ENCODE assay signal across 1 cellular context in the genomic region with DNA sequence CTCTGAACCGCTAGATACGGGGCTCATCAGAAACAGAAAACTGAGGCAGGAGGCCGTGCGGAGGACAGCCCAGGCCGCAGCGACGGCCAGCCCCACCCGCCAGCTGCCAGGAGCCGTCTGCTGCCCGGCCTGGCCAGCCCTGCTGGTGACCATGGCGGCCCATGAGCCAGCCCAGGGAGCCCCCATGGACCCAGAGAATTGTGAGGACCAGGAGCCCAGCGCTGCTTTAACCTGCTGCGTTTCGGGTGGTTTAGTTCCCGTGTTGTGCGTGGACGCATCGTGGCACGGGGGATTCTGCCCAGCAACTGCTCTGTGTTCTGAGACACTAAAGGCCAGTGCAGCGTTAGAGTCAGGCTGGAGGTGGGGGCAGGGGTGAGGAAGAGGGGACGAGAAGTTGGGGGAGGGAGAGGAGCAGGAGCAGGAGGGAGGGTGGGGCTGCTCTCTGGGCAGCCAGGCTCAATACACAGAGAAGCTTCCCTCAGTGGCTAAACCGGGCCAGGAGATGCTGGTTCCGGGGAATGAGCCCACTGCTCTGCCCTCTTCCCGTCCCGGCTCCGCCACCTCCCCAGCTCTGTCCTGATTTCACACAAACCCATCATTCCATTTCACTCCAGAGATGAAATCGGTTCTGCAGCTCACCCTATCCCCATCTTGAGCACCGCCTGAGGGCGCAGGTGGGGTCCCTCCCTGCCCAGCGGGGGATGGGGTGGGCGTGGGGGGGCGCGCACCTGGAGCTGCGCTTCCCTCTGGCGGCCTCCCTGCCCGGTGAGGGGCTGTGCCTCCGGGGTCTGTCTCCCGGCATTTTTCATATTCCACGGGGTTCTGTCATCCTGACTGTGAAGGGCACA.
TF ChIP-seq lines count a peak whose summit lies in the region.

No MANE protein-coding gene starts in this region.

TF ChIP-seq in SK-N-SH treated with all-trans-retinoic acid at 6 μM for 48 hours, 23 proteins besides CTCF, POLR2A, EP300 and RAD21:
- TF ChIP-seq, protein P1, sequence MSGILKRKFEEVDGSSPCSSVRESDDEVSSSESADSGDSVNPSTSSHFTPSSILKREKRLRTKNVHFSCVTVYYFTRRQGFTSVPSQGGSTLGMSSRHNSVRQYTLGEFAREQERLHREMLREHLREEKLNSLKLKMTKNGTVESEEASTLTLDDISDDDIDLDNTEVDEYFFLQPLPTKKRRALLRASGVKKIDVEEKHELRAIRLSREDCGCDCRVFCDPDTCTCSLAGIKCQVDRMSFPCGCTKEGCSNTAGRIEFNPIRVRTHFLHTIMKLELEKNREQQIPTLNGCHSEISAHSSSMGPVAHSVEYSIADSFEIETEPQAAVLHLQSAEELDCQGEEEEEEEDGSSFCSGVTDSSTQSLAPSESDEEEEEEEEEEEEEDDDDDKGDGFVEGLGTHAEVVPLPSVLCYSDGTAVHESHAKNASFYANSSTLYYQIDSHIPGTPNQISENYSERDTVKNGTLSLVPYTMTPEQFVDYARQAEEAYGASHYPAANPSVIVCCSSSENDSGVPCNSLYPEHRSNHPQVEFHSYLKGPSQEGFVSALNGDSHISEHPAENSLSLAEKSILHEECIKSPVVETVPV (CRISPR knock-in tag; IDR thresholded peaks at IDR 0.05) = no peak
- TF ChIP-seq ESRRG (CRISPR knock-in tag; IDR thresholded peaks at IDR 0.05) (no peak), ZFP3 (CRISPR knock-in tag; IDR thresholded peaks at IDR 0.05) (no peak), ZNF565 (CRISPR knock-in tag; conservative IDR thresholded peaks at IDR 0.05; ENCODE audit: low read depth) (no peak), ZFP30 (CRISPR knock-in tag; IDR thresholded peaks at IDR 0.05) (no peak), ARNTL (CRISPR knock-in tag; IDR thresholded peaks at IDR 0.05; ENCODE audit: borderline replicate concordance, low read depth) (no peak), TOX (CRISPR knock-in tag; IDR thresholded peaks at IDR 0.05; ENCODE audit: borderline replicate concordance) (no peak), CSDC2 (CRISPR knock-in tag; IDR thresholded peaks at IDR 0.05) (no peak), GLIS3 (CRISPR knock-in tag; IDR thresholded peaks at IDR 0.05) (no peak), BACH2 (CRISPR knock-in tag; IDR thresholded peaks at IDR 0.05; ENCODE audit: borderline replicate concordance) (no peak), TCF4 (CRISPR knock-in tag; IDR thresholded peaks at IDR 0.05; ENCODE audit: borderline replicate concordance) (no peak), PPARA (CRISPR knock-in tag; IDR thresholded peaks at IDR 0.05; ENCODE audit: borderline replicate concordance) (no peak), OSR1 (CRISPR knock-in tag; IDR thresholded peaks at IDR 0.05) (no peak), ZC3H10 (CRISPR knock-in tag; IDR thresholded peaks at IDR 0.05) (no peak)
- TF ChIP-seq, protein P2, sequence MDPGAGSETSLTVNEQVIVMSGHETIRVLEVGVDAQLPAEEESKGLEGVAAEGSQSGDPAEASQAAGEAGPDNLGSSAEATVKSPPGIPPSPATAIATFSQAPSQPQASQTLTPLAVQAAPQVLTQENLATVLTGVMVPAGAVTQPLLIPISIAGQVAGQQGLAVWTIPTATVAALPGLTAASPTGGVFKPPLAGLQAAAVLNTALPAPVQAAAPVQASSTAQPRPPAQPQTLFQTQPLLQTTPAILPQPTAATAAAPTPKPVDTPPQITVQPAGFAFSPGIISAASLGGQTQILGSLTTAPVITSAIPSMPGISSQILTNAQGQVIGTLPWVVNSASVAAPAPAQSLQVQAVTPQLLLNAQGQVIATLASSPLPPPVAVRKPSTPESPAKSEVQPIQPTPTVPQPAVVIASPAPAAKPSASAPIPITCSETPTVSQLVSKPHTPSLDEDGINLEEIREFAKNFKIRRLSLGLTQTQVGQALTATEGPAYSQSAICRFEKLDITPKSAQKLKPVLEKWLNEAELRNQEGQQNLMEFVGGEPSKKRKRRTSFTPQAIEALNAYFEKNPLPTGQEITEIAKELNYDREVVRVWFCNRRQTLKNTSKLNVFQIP (CRISPR knock-in tag; IDR thresholded peaks at IDR 0.05; ENCODE audit: borderline replicate concordance, low read depth) = no peak
- TF ChIP-seq, protein P3, sequence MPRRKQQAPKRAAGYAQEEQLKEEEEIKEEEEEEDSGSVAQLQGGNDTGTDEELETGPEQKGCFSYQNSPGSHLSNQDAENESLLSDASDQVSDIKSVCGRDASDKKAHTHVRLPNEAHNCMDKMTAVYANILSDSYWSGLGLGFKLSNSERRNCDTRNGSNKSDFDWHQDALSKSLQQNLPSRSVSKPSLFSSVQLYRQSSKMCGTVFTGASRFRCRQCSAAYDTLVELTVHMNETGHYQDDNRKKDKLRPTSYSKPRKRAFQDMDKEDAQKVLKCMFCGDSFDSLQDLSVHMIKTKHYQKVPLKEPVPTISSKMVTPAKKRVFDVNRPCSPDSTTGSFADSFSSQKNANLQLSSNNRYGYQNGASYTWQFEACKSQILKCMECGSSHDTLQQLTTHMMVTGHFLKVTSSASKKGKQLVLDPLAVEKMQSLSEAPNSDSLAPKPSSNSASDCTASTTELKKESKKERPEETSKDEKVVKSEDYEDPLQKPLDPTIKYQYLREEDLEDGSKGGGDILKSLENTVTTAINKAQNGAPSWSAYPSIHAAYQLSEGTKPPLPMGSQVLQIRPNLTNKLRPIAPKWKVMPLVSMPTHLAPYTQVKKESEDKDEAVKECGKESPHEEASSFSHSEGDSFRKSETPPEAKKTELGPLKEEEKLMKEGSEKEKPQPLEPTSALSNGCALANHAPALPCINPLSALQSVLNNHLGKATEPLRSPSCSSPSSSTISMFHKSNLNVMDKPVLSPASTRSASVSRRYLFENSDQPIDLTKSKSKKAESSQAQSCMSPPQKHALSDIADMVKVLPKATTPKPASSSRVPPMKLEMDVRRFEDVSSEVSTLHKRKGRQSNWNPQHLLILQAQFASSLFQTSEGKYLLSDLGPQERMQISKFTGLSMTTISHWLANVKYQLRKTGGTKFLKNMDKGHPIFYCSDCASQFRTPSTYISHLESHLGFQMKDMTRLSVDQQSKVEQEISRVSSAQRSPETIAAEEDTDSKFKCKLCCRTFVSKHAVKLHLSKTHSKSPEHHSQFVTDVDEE (CRISPR knock-in tag; IDR thresholded peaks at IDR 0.05) = no peak
- TF ChIP-seq, protein P4, sequence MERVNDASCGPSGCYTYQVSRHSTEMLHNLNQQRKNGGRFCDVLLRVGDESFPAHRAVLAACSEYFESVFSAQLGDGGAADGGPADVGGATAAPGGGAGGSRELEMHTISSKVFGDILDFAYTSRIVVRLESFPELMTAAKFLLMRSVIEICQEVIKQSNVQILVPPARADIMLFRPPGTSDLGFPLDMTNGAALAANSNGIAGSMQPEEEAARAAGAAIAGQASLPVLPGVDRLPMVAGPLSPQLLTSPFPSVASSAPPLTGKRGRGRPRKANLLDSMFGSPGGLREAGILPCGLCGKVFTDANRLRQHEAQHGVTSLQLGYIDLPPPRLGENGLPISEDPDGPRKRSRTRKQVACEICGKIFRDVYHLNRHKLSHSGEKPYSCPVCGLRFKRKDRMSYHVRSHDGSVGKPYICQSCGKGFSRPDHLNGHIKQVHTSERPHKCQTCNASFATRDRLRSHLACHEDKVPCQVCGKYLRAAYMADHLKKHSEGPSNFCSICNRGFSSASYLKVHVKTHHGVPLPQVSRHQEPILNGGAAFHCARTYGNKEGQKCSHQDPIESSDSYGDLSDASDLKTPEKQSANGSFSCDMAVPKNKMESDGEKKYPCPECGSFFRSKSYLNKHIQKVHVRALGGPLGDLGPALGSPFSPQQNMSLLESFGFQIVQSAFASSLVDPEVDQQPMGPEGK (CRISPR knock-in tag; IDR thresholded peaks at IDR 0.05; ENCODE audit: borderline replicate concordance) = no peak
TF ChIP-seq in SK-N-SH treated with all-trans-retinoic acid at 6 μM for 48 hours: peak in this region for 0.
